Comparison of ENCODE assay signal across 13 cellular contexts in the genomic region with DNA sequence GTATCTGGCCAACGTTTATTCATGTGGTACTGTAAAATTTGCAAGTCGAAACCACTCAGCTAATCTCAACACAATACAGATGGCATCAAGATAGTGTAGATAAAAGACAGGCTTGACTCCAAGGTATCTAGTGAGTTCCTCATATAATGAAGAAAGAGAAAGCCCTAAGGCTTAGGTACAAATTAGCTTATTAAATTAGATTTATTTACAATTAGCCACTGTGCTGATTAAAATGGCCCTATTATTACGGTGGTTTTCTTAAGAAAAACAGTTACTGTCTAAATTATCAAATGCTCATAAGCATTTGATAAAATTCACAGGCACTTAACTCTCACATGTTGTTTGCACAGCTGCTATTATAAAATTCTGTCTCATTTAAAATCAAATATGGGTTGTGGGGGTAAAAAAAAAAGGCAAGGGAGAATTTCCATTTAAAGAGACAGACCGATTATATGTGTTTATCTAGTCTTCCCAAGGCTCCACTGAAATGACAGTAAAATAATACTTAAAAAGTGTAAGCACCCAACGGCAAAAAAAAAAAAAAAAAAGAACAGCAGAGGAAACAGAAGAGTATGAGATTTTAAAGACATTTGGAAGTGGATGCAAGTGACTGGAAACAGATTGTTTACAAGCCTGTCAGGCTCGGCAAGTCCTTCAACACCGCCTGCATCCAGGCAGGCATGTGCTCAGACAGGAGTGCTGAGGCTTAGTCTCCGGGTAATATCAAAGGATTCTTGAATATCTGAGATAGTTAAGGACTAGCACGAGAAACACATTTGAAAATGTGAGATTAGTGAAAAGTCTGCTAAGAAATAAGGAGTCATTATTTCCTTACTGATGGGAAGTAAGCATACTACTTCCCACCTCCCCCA. TPM values are rescaled to one million over a fixed set of nuclear protein-coding genes. Genes with fewer than 3 reads are reported as not detected.
DNase-seq lines count a peak whose midpoint lies in the region; FAIRE-seq and TF ChIP-seq lines count a peak whose summit lies in the region.
"Had no signal": no experiment of that assay in that cellular context is flagged by ENCODE, and none has a peak within 500 bp of the region (broad histone marks: within the 10 kb centered on the region; RNA-seq: fewer than 3 reads in every experiment).

No MANE protein-coding gene starts in this region.

- H3K23ac ChIP-seq in trophoblast cell (ENCODE audit: low read length) = no peak overlapping the region

- peak; percentile 83 for DNase-seq in NCI-H1092 (lab: John Stamatoyannopoulos, UW)
- peak; percentile 47 for DNase-seq in NCI-H345 (lab: John Stamatoyannopoulos, UW)
- peak; percentile 35 for DNase-seq in bronchial epithelial cell (ENCODE audit: low read depth)
- peak; percentile 42 to 78 for DNase-seq in trophoblast cell
- DNase-seq in mesenteric fat pad (ENCODE audit: low spot score) = no peak
- DNase-seq in GM19240 (ENCODE audit: insufficient read length, low spot score) = no peak
- DNase-seq in neural progenitor cell (ENCODE audit: low spot score) = no peak
- DNase-seq: activated CD8-positive, alpha-beta memory T cell treated with anti-CD3 and anti-CD28 coated beads, Interleukin-2, amount 10 ng/mL, durations not matched to agents 7 days and 5 days; DND-41; effector memory CD8-positive, alpha-beta T cell; naive thymus-derived CD8-positive, alpha-beta T cell; spleen; T1000 had no signal

- H3F3A ChIP-seq in neural progenitor cell (ENCODE audit: low read depth) = no peaks in the 10 kb centered on the region

- H3K9me3 Mint-ChIP-seq in neural progenitor cell = no peaks in the 10 kb centered on the region
- H3K9me3 Mint-ChIP-seq: effector memory CD8-positive, alpha-beta T cell; naive thymus-derived CD8-positive, alpha-beta T cell had no signal

- H2AK5ac ChIP-seq in trophoblast cell (ENCODE audit: low read length) = no peak overlapping the region

- H3K36me3 Mint-ChIP-seq in neural progenitor cell = peaks cover 19% of the 10 kb centered on the region
- H3K36me3 Mint-ChIP-seq: activated CD8-positive, alpha-beta memory T cell treated with anti-CD3 and anti-CD28 coated beads, Interleukin-2, amount 10 ng/mL, durations not matched to agents 7 days and 5 days; naive thymus-derived CD8-positive, alpha-beta T cell had no signal

- no peaks in the 10 kb centered on the region for H3K36me3 ChIP-seq in bronchial epithelial cell (ENCODE audit: control insufficient read depth, insufficient read depth, low read length)
- peaks cover 0 to 3% of the 10 kb centered on the region in 2 experiments for H3K36me3 ChIP-seq in trophoblast cell (ENCODE audit: control insufficient read depth in 1 of 2, insufficient read depth in 2 of 2, low read length in 2 of 2)
- peaks cover 12% of the 10 kb centered on the region for H3K36me3 ChIP-seq in neural progenitor cell

- no peak for FAIRE-seq in bronchial epithelial cell (lab: Jason Lieb, UNC)

- no peaks in the 10 kb centered on the region for H3K79me1 ChIP-seq in trophoblast cell (ENCODE audit: low read length)

- H3K27me3 Mint-ChIP-seq in neural progenitor cell (ENCODE audit: insufficient read depth, low read depth) = no peaks in the 10 kb centered on the region
- H3K27me3 Mint-ChIP-seq: activated CD8-positive, alpha-beta memory T cell treated with anti-CD3 and anti-CD28 coated beads, Interleukin-2, amount 10 ng/mL, durations not matched to agents 7 days and 5 days had no signal

- H3K9me3 ChIP-seq in trophoblast cell (ENCODE audit: insufficient read depth, low read depth, low read length) = no peaks in the 10 kb centered on the region
- no peaks in the 10 kb centered on the region for H3K9me3 ChIP-seq in neural progenitor cell (ENCODE audit: low read depth)

- H3K4me3 Mint-ChIP-seq in neural progenitor cell = no peak overlapping the region
- H3K4me3 Mint-ChIP-seq: activated CD8-positive, alpha-beta memory T cell treated with anti-CD3 and anti-CD28 coated beads, Interleukin-2, amount 10 ng/mL, durations not matched to agents 7 days and 5 days; effector memory CD8-positive, alpha-beta T cell; naive thymus-derived CD8-positive, alpha-beta T cell had no signal

- no peak overlapping the region for H2BK120ac ChIP-seq in trophoblast cell (ENCODE audit: insufficient read depth, low read length, poor library complexity)

- H3K27ac ChIP-seq in trophoblast cell (ENCODE audit: low read depth, low read length) (no peak overlapping the region), neural progenitor cell (no peak overlapping the region)
- H3K27ac ChIP-seq: spleen had no signal

- H2BK12ac ChIP-seq in trophoblast cell (ENCODE audit: low read length) = no peak overlapping the region

- no peak overlapping the region for H3K4ac ChIP-seq in trophoblast cell (ENCODE audit: low read depth, low read length)

- H3K4me2 ChIP-seq in trophoblast cell (ENCODE audit: low read length) = no peak overlapping the region
- H3K4me2 ChIP-seq in neural progenitor cell = no peak overlapping the region

- no CpG with 5 or more reads among the region's 9 CpGs for WGBS in trophoblast cell (ENCODE audit: extremely low coverage, insufficient coverage, insufficient read length)

- no peak overlapping the region for H4K8ac ChIP-seq in trophoblast cell (ENCODE audit: low read depth, low read length)

- H3K4me1 ChIP-seq in trophoblast cell (ENCODE audit: control insufficient read depth in 1 of 2, insufficient read depth in 2 of 2, low read length in 2 of 2) (no peaks in the 10 kb centered on the region), neural progenitor cell (no peaks in the 10 kb centered on the region)
- H3K4me1 ChIP-seq: spleen had no signal

- H2BK5ac ChIP-seq in trophoblast cell (ENCODE audit: low read depth, low read length, poor library complexity) = no peak overlapping the region

- no peak overlapping the region for H3K27ac Mint-ChIP-seq in neural progenitor cell
- H3K27ac Mint-ChIP-seq: activated CD8-positive, alpha-beta memory T cell treated with anti-CD3 and anti-CD28 coated beads, Interleukin-2, amount 10 ng/mL, durations not matched to agents 7 days and 5 days; effector memory CD8-positive, alpha-beta T cell had no signal

- H3K79me2 ChIP-seq in trophoblast cell (ENCODE audit: control insufficient read depth, insufficient read depth, low read length, poor library complexity) (no peaks in the 10 kb centered on the region), neural progenitor cell (ENCODE audit: low read depth) (no peaks in the 10 kb centered on the region)

- H3K4me3 ChIP-seq in bronchial epithelial cell (ENCODE audit: low read depth, low read length) = no peak overlapping the region
- no peak overlapping the region for H3K4me3 ChIP-seq in trophoblast cell (ENCODE audit: low read depth, low read length)
- no peak overlapping the region for H3K4me3 ChIP-seq in neural progenitor cell
- H3K4me3 ChIP-seq: spleen had no signal

- no peak overlapping the region for H4K12ac ChIP-seq in trophoblast cell (ENCODE audit: low read depth, low read length)

- no peak overlapping the region for H3K18ac ChIP-seq in trophoblast cell (ENCODE audit: low read length)

- TF ChIP-seq CTCF in bronchial epithelial cell (IDR thresholded peaks at IDR 0.05; ENCODE audit: insufficient read depth, low read length, severe bottlenecking) = no peak
- no peak for TF ChIP-seq CTCF in neural progenitor cell (IDR thresholded peaks at IDR 0.05)

- H3K9ac ChIP-seq in trophoblast cell (ENCODE audit: low read length) (no peak overlapping the region), neural progenitor cell (no peak overlapping the region)

- no peaks in the 10 kb centered on the region for H3K27me3 ChIP-seq in bronchial epithelial cell (ENCODE audit: control insufficient read depth, insufficient read depth, low read length)
- no peaks in the 10 kb centered on the region for H3K27me3 ChIP-seq in trophoblast cell (ENCODE audit: insufficient read depth, low read length)
- no peaks in the 10 kb centered on the region for H3K27me3 ChIP-seq in neural progenitor cell
- H3K27me3 ChIP-seq: spleen had no signal

- no peak overlapping the region for H4K91ac ChIP-seq in trophoblast cell (ENCODE audit: low read depth, low read length)

- H4K20me1 ChIP-seq in neural progenitor cell (ENCODE audit: low read depth) = peaks cover 4% of the 10 kb centered on the region

- no peak overlapping the region for H2AFZ ChIP-seq in trophoblast cell (ENCODE audit: insufficient read depth, low read length, poor library complexity)
- no peak overlapping the region for H2AFZ ChIP-seq in neural progenitor cell (replicated peaks)

- no peak overlapping the region for H3K14ac ChIP-seq in trophoblast cell (ENCODE audit: low read length)

- H3K4me1 Mint-ChIP-seq in neural progenitor cell = no peaks in the 10 kb centered on the region
- H3K4me1 Mint-ChIP-seq: activated CD8-positive, alpha-beta memory T cell treated with anti-CD3 and anti-CD28 coated beads, Interleukin-2, amount 10 ng/mL, durations not matched to agents 7 days and 5 days; naive thymus-derived CD8-positive, alpha-beta T cell had no signal

RNA-seq across cellular contexts. Expression of a gene that starts 55.1 kb away (rescaled TPM):
- total RNA-seq in bronchial epithelial cell = 5.8 and 6.0 TPM in 2 replicates
- polyA plus RNA-seq in trophoblast cell (2013) = 9.6 and 9.7 TPM in 2 replicates
- 29.6 TPM for total RNA-seq in mesenteric fat pad
- 29.5 and 40.3 TPM in 2 replicates for total RNA-seq in neural progenitor cell (ENCODE audit: low replicate concordance)

Comparison
In these comparisons a context has a peak if more than half of its experiments do, and no peak if none do; other contexts are left out.
1. DNase-seq: peak in NCI-H1092 (single experiment), NCI-H345 (single experiment), bronchial epithelial cell (single experiment) and trophoblast cell (2 of 2); none in mesenteric fat pad (single experiment), GM19240 (single experiment) and neural progenitor cell (single experiment).